2 cellular contexts compared by ENCODE assay signal in genomic region chr6:131038612-131039344, GRCh38.
TF ChIP-seq lines count a peak whose summit lies in the region.

No MANE protein-coding gene starts in this region.

TF ChIP-seq in IMR-90, 13 proteins besides CTCF, POLR2A, EP300 and RAD21:
- no peak for TF ChIP-seq ELK1 (IDR thresholded peaks at IDR 0.05; ENCODE audit: borderline replicate concordance, low read depth, low read length)
- no peak for TF ChIP-seq SMC3 (IDR thresholded peaks at IDR 0.05; ENCODE audit: low read depth, low read length)
- no peak for TF ChIP-seq MXI1 (IDR thresholded peaks at IDR 0.05; ENCODE audit: borderline replicate concordance, low read depth, low read length)
- no peak for TF ChIP-seq MAZ (IDR thresholded peaks at IDR 0.05; ENCODE audit: borderline replicate concordance, low read depth, low read length)
- TF ChIP-seq MAFK (IDR thresholded peaks at IDR 0.05; ENCODE audit: low read depth, low read length), result no peak
- TF ChIP-seq CHD1 (IDR thresholded peaks at IDR 0.05; ENCODE audit: low read depth, low read length), result no peak
- TF ChIP-seq NFE2L2 (IDR thresholded peaks at IDR 0.05; ENCODE audit: low read depth, low read length), result no peak
- TF ChIP-seq RCOR1 (IDR thresholded peaks at IDR 0.05; ENCODE audit: insufficient replicate concordance, low read length), result no peak
- TF ChIP-seq BHLHE40 (IDR thresholded peaks at IDR 0.05; ENCODE audit: low read depth, low read length), result no peak
- no peak for TF ChIP-seq RFX5 (IDR thresholded peaks at IDR 0.05; ENCODE audit: low read depth, low read length)

TF ChIP-seq in H1, 55 proteins besides CTCF, POLR2A, EP300 and RAD21:
- TF ChIP-seq KDM5A (IDR thresholded peaks at IDR 0.05; ENCODE audit: low read length) (no peak), FOSL1 (IDR thresholded peaks at IDR 0.05; ENCODE audit: insufficient read depth, low read depth, low read length) (no peak), CHD7 (IDR thresholded peaks at IDR 0.05; ENCODE audit: insufficient replicate concordance, low read length) (no peak), RXRA (IDR thresholded peaks at IDR 0.05; ENCODE audit: insufficient read depth, low read depth, low read length) (no peak), BRCA1 (IDR thresholded peaks at IDR 0.05; ENCODE audit: low read depth, low read length) (no peak), ZNF274 (IDR thresholded peaks at IDR 0.05; ENCODE audit: borderline replicate concordance, extremely low read depth, low read length) (no peak), SIX5 (IDR thresholded peaks at IDR 0.05; ENCODE audit: low read depth, low read length) (no peak), NRF1 (IDR thresholded peaks at IDR 0.05; ENCODE audit: low read depth, low read length) (no peak), SUZ12 (IDR thresholded peaks at IDR 0.05; ENCODE audit: low read length) (no peak), MAFK (IDR thresholded peaks at IDR 0.05; ENCODE audit: low read depth, low read length) (no peak)
